Comparison of ENCODE assay signal across 8 cellular contexts in the genomic region with DNA sequence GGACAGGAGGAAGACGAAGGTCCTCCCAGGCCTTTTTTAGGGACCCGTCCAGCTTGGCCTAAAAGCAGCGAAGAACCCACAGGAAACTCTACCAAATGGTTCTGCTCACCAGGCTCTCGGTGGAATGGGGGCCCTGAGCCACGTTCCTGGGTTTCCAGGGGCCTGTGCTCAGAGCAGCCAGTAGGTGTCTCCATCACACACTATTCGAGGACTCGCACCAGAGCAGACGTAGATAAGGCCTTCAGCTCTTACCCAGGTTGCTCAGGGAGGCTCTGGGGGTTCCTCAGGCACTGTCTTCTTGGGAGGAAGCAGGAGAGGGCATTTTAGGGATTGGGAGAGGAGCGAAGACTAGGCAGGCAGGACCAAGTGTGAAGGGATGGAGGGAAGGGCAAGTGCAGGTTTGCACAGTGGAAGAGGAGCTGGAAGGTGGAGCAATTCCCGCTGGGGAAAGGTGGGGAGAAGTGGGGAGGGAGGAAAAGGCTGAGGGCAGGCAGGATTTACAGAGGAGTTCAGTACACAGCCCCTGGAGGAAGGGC.
DNase-seq lines count a peak whose midpoint lies in the region; ATAC-seq, FAIRE-seq and TF ChIP-seq lines count a peak whose summit lies in the region.

No MANE protein-coding gene starts in this region.

- CTCF ChIA-PET in activated naive CD4-positive, alpha-beta T cell treated with anti-CD3 and anti-CD28 coated beads for 36 hours (lab: Charles Lee) = interaction anchor here (0.5 to 3.7 kb wide), 29 partner anchors 10 to 877 kb away, joined by 3 to 22 read pairs (median 4); no protein-coding TSS in a partner anchor

- no peak overlapping the region for H4K8ac ChIP-seq in trophoblast cell (ENCODE audit: low read depth, low read length)

- no peak overlapping the region for H2AFZ ChIP-seq in trophoblast cell (ENCODE audit: insufficient read depth, low read length, poor library complexity)

- H3K27ac ChIP-seq in trophoblast cell (ENCODE audit: low read depth, low read length) (no peak overlapping the region), upper lobe of right lung (no peak overlapping the region)

- H4K91ac ChIP-seq in trophoblast cell (ENCODE audit: low read depth, low read length) = no peak overlapping the region

- H3K36me3 Mint-ChIP-seq in activated naive CD4-positive, alpha-beta T cell treated with anti-CD3 and anti-CD28 coated beads for 36 hours (ENCODE audit: low read depth) = no peaks in the 10 kb centered on the region
- H3K36me3 Mint-ChIP-seq in glutamatergic neuron (ENCODE audit: unreplicated experiment) = no peaks in the 10 kb centered on the region

- no peak overlapping the region for H3K14ac ChIP-seq in trophoblast cell (ENCODE audit: low read length)

- no peak overlapping the region for H3K18ac ChIP-seq in trophoblast cell (ENCODE audit: low read length)

- H3K9me3 ChIP-seq in MG63 = no peaks in the 10 kb centered on the region
- H3K9me3 ChIP-seq in trophoblast cell (ENCODE audit: insufficient read depth, low read depth, low read length) = no peaks in the 10 kb centered on the region
- H3K9me3 ChIP-seq in upper lobe of right lung = no peaks in the 10 kb centered on the region

- no peaks in the 10 kb centered on the region for H3K79me2 ChIP-seq in trophoblast cell (ENCODE audit: control insufficient read depth, insufficient read depth, low read length, poor library complexity)

- no CpG with 5 or more reads among the region's 10 CpGs for WGBS in trophoblast cell (ENCODE audit: extremely low coverage, insufficient coverage, insufficient read length)

- peak; percentile 96 for ATAC-seq in upper lobe of right lung

- H3K9ac ChIP-seq in trophoblast cell (ENCODE audit: low read length) = no peak overlapping the region

- in situ Hi-C loops in SK-MEL-5 (cut with HindIII; ENCODE audit: low pct_unique_long_range_greater_than_20kb, low sequenced_read_pairs) = no loop called here

- H3K36me3 ChIP-seq in MG63 = no peaks in the 10 kb centered on the region
- H3K36me3 ChIP-seq in trophoblast cell (ENCODE audit: control insufficient read depth in 1 of 2, insufficient read depth in 2 of 2, low read length in 2 of 2) = no peaks in the 10 kb centered on the region
- H3K36me3 ChIP-seq in upper lobe of right lung = no peaks in the 10 kb centered on the region

- no peak overlapping the region for H3K27ac Mint-ChIP-seq in activated naive CD4-positive, alpha-beta T cell treated with anti-CD3 and anti-CD28 coated beads for 36 hours
- no peak overlapping the region for H3K27ac Mint-ChIP-seq in glutamatergic neuron (ENCODE audit: unreplicated experiment)

- no peak overlapping the region for H3K4ac ChIP-seq in trophoblast cell (ENCODE audit: low read depth, low read length)

- intact Hi-C loops in activated naive CD4-positive, alpha-beta T cell treated with anti-CD3 and anti-CD28 coated beads for 36 hours (cut with micrococcal nuclease) = loop anchor here (1.0 to 5.0 kb wide), 5 partner anchors 62 to 871 kb away; no protein-coding TSS in a partner anchor
- intact Hi-C loops in upper lobe of right lung (cut with DNase I) = loop anchor here (10.0 kb wide), 1 partner anchor 501 kb away; no protein-coding TSS in a partner anchor

- H3K4me3 Mint-ChIP-seq in activated naive CD4-positive, alpha-beta T cell treated with anti-CD3 and anti-CD28 coated beads for 36 hours = no peak overlapping the region
- H3K4me3 Mint-ChIP-seq in glutamatergic neuron (ENCODE audit: unreplicated experiment) = no peak overlapping the region

- peaks cover 2% of the 10 kb centered on the region for H3K79me1 ChIP-seq in trophoblast cell (ENCODE audit: low read length)

- H2AK5ac ChIP-seq in trophoblast cell (ENCODE audit: low read length) = no peak overlapping the region

- no peak overlapping the region for H3K4me3 ChIP-seq in MG63
- no peak overlapping the region for H3K4me3 ChIP-seq in trophoblast cell (ENCODE audit: low read depth, low read length)
- H3K4me3 ChIP-seq in upper lobe of right lung = no peak overlapping the region

- no peak overlapping the region for H3K4me2 ChIP-seq in trophoblast cell (ENCODE audit: low read length)

- H2BK12ac ChIP-seq in trophoblast cell (ENCODE audit: low read length) = no peak overlapping the region

- peak; percentile 90 for FAIRE-seq in GM19239 (lab: Jason Lieb, UNC)

- H3K4me1 Mint-ChIP-seq in activated naive CD4-positive, alpha-beta T cell treated with anti-CD3 and anti-CD28 coated beads for 36 hours (ENCODE audit: low read depth) = peaks cover 4% of the 10 kb centered on the region
- no peaks in the 10 kb centered on the region for H3K4me1 Mint-ChIP-seq in glutamatergic neuron (ENCODE audit: low read depth, unreplicated experiment)

- no peaks in the 10 kb centered on the region for H3K4me1 ChIP-seq in trophoblast cell (ENCODE audit: control insufficient read depth in 1 of 2, insufficient read depth in 2 of 2, low read length in 2 of 2)
- H3K4me1 ChIP-seq in upper lobe of right lung = peaks cover 8% of the 10 kb centered on the region

- H2BK5ac ChIP-seq in trophoblast cell (ENCODE audit: low read depth, low read length, poor library complexity) = no peak overlapping the region

- TF ChIP-seq CTCF in glutamatergic neuron (IDR thresholded peaks at IDR 0.05; ENCODE audit: partially characterized antibody, unreplicated experiment) (peak; percentile 66), upper lobe of right lung (IDR thresholded peaks at IDR 0.05) (peak; percentile 79)

- DNase-seq in AG08396 (ENCODE audit: low spot score) = peak; percentile 87
- DNase-seq in GM19239 (ENCODE audit: insufficient read length, low spot score) = peak; percentile 59
- peak; percentile 53 for DNase-seq in MG63
- peak; percentile 90 for DNase-seq in SK-MEL-5 (ENCODE audit: low read depth, low spot score)
- peak; percentile 76 for DNase-seq in activated naive CD4-positive, alpha-beta T cell treated with anti-CD3 and anti-CD28 coated beads for 36 hours
- DNase-seq in glutamatergic neuron = peak; percentile 69
- DNase-seq in trophoblast cell = peak; percentile 18 to 57
- DNase-seq in upper lobe of right lung = peak; percentile 72

- no peak overlapping the region for H3K23ac ChIP-seq in trophoblast cell (ENCODE audit: low read length)

- H3K9me3 Mint-ChIP-seq in activated naive CD4-positive, alpha-beta T cell treated with anti-CD3 and anti-CD28 coated beads for 36 hours = no peaks in the 10 kb centered on the region
- H3K9me3 Mint-ChIP-seq in glutamatergic neuron (ENCODE audit: unreplicated experiment) = peaks cover 1% of the 10 kb centered on the region

- no peak overlapping the region for H4K12ac ChIP-seq in trophoblast cell (ENCODE audit: low read depth, low read length)

- no peak overlapping the region for H2BK120ac ChIP-seq in trophoblast cell (ENCODE audit: insufficient read depth, low read length, poor library complexity)

- H3K27me3 ChIP-seq in MG63 = no peaks in the 10 kb centered on the region; the same call in 1 of the 2 replicates
- no peaks in the 10 kb centered on the region for H3K27me3 ChIP-seq in trophoblast cell (ENCODE audit: insufficient read depth, low read length)
- no peaks in the 10 kb centered on the region for H3K27me3 ChIP-seq in upper lobe of right lung

- H3K27me3 Mint-ChIP-seq in activated naive CD4-positive, alpha-beta T cell treated with anti-CD3 and anti-CD28 coated beads for 36 hours (ENCODE audit: low read depth) = no peaks in the 10 kb centered on the region
- no peaks in the 10 kb centered on the region for H3K27me3 Mint-ChIP-seq in glutamatergic neuron (ENCODE audit: unreplicated experiment)

Comparison
In these comparisons a context has a peak if more than half of its experiments do, and no peak if none do; other contexts are left out.
1. DNase-seq: peak in every context shown above with its lines; median percentile 90 in SK-MEL-5; 87 in AG08396; 76 in activated naive CD4-positive, alpha-beta T cell treated with anti-CD3 and anti-CD28 coated beads for 36 hours; 72 in upper lobe of right lung; 69 in glutamatergic neuron; 59 in GM19239; 53 in MG63; 38 in trophoblast cell.